In genomic region chr2:187299122-187299906, GRCh38 we compare ENCODE assay signal across 10 cellular contexts.
DNase-seq lines count a peak whose midpoint lies in the region; ATAC-seq, FAIRE-seq and TF ChIP-seq lines count a peak whose summit lies in the region.
"Had no signal": no experiment of that assay in that cellular context is flagged by ENCODE, and none has a peak within 500 bp of the region (broad histone marks: within the 10 kb centered on the region; RNA-seq: fewer than 3 reads in every experiment).

No MANE protein-coding gene starts in this region.

- H3K79me2 ChIP-seq in HCT116 (ENCODE audit: insufficient read depth, low read length) (no peaks in the 10 kb centered on the region), GM12878 (ENCODE audit: control insufficient read depth, insufficient read depth, low read length) (no peaks in the 10 kb centered on the region)

- no peaks in the 10 kb centered on the region for H3K27me3 ChIP-seq in BJ (ENCODE audit: control insufficient read depth, insufficient read depth, low read length)
- H3K27me3 ChIP-seq in HCT116 (ENCODE audit: insufficient read depth, low read length), result no peaks in the 10 kb centered on the region
- H3K27me3 ChIP-seq in GM12878 (replicated peaks in 1 of 2; ENCODE audit: control insufficient read depth in 2 of 2, insufficient read depth in 2 of 2, low read length in 1 of 2), result no peaks in the 10 kb centered on the region
- no peaks in the 10 kb centered on the region for H3K27me3 ChIP-seq in right lobe of liver

- POLR2A ChIA-PET in BJ (lab: Charles Lee), result no interaction called here
- POLR2A ChIA-PET in HCT116 (lab: Charles Lee), result no interaction called here
- POLR2A ChIA-PET in GM12878 (lab: Charles Lee), result interaction anchor here (0.6 kb wide), 1 partner anchor 149 kb away, joined by 3 read pairs; no protein-coding TSS in a partner anchor

- H3K4me3 ChIP-seq in BJ (ENCODE audit: low read depth, low read length) (no peak overlapping the region), HCT116 (replicated peaks in 1 of 2; ENCODE audit: low read depth in 1 of 2, low read length in 2 of 2) (no peak overlapping the region), GM12878 (no peak overlapping the region), right lobe of liver (no peak overlapping the region)
- H3K4me3 ChIP-seq: lung had no signal

- DNase-seq in BJ (ENCODE audit: low read depth), result no peak
- DNase-seq in HCT116 (ENCODE audit: low read depth, low spot score), result no peak
- no peak for DNase-seq in GM12878 (ENCODE audit: low read depth, low spot score)
- no peak for DNase-seq in right lobe of liver
- no peak for DNase-seq in erythroblast (lab: John Stamatoyannopoulos, UW)
- DNase-seq in T-helper 2 cell, result no peak
- no peak for DNase-seq in activated CD8-positive, alpha-beta memory T cell treated with anti-CD3 and anti-CD28 coated beads, Interleukin-2, amount 50 U/mL, for 48 hours

- H3K9me2 ChIP-seq in HCT116 (ENCODE audit: insufficient read depth), result no peaks in the 10 kb centered on the region

- H4K20me1 ChIP-seq in HCT116 (ENCODE audit: insufficient read depth) (no peaks in the 10 kb centered on the region), GM12878 (ENCODE audit: control insufficient read depth, insufficient read depth) (no peaks in the 10 kb centered on the region)

- H3K27ac ChIP-seq in HCT116 (ENCODE audit: low read depth, low read length) (no peak overlapping the region), GM12878 (ENCODE audit: control insufficient read depth, insufficient read depth) (no peak overlapping the region), right lobe of liver (no peak overlapping the region)

- no peak overlapping the region for H3K9ac ChIP-seq in HCT116 (ENCODE audit: low read length)
- no peak overlapping the region for H3K9ac ChIP-seq in GM12878 (ENCODE audit: control insufficient read depth, insufficient read depth, low read length)

- intact Hi-C loops in HCT116 (cut with micrococcal nuclease), result loop anchor here (2.0 kb wide), 1 partner anchor 153 kb away; no protein-coding TSS in a partner anchor
- intact Hi-C loops in GM12878 (cut with micrococcal nuclease; ENCODE audit: unreplicated experiment), result loop anchor here (1.0 to 10.0 kb wide), 5 partner anchors 149 to 437 kb away; partner anchors contain the start of gene CALCRL
- intact Hi-C loops in right lobe of liver (cut with DNase I), result no loop called here

- ATAC-seq in HCT116 (peak; percentile 36; the same call in 1 of the 2 replicates), GM12878 (peak; percentile 79), right lobe of liver (peak in 1 of 4 donors; percentile 27), esophagus mucosa (no peak)
- ATAC-seq: activated CD4-positive, CD25-positive, alpha-beta regulatory T cell treated with anti-CD3 and anti-CD28 coated beads, Interleukin-2, amount 50 U/mL, for 24 hours had no signal

- FAIRE-seq in GM12878 (lab: Jason Lieb, UNC), result no peak

- CTCF ChIA-PET in BJ (lab: Yijun Ruan, JAX) (no interaction called here), HCT116 (lab: Charles Lee) (no interaction called here), GM12878 (lab: Yijun Ruan, JAX) (interaction anchor here (0.7 to 4.9 kb wide), 6 partner anchors 10 to 437 kb away, joined by 3 to 31 read pairs (median 4); partner anchors contain the start of gene CALCRL)

- TF ChIP-seq EP300 in GM12878 (IDR thresholded peaks at IDR 0.05; ENCODE audit: borderline replicate concordance in 1 of 2, control insufficient read depth in 1 of 2, low read depth in 2 of 2, low read length in 2 of 2), result no peak

- no peaks in the 10 kb centered on the region for H3K4me1 ChIP-seq in HCT116 (ENCODE audit: control insufficient read depth in 1 of 2, insufficient read depth in 2 of 2, low read length in 2 of 2)
- no peaks in the 10 kb centered on the region for H3K4me1 ChIP-seq in GM12878 (ENCODE audit: control insufficient read depth, insufficient read depth, low read length)
- no peaks in the 10 kb centered on the region for H3K4me1 ChIP-seq in right lobe of liver

- TF ChIP-seq RAD21 in HCT116 (IDR thresholded peaks at IDR 0.05; ENCODE audit: low read depth) (peak; percentile 58), GM12878 (IDR thresholded peaks at IDR 0.05; ENCODE audit: insufficient read depth, low read depth, low read length) (peak; percentile 69)

- H3K36me3 ChIP-seq in BJ (ENCODE audit: control insufficient read depth, insufficient read depth, low read length) (no peaks in the 10 kb centered on the region), HCT116 (ENCODE audit: control insufficient read depth in 1 of 2, insufficient read depth in 2 of 2, low read length in 2 of 2) (no peaks in the 10 kb centered on the region), GM12878 (ENCODE audit: control insufficient read depth in 2 of 2, insufficient read depth in 2 of 2, low read length in 1 of 2) (no peaks in the 10 kb centered on the region), right lobe of liver (no peaks in the 10 kb centered on the region)

- H2AFZ ChIP-seq in HCT116 (ENCODE audit: low read depth, low read length, poor library complexity, severe bottlenecking) (no peak overlapping the region), GM12878 (ENCODE audit: control insufficient read depth, low read depth, low read length) (no peak overlapping the region)

- RAD21 ChIA-PET in HCT116 (lab: Charles Lee; ENCODE audit: low non-redundant PET in 1 of 2, low total read pairs in 2 of 2, uncharacterized antibody in 2 of 2, unreplicated experiment in 2 of 2), result no interaction called here
- RAD21 ChIA-PET in GM12878 (lab: Charles Lee; ENCODE audit: unreplicated experiment), result interaction anchor here (1.2 to 3.0 kb wide), 4 partner anchors 149 to 437 kb away, joined by 3 to 13 read pairs (median 8); partner anchors contain the start of gene CALCRL

- SMC1A ChIA-PET in GM12878 (lab: Charles Lee; ENCODE audit: uncharacterized antibody, unreplicated experiment), result interaction anchor here (1.0 to 2.4 kb wide), 7 partner anchors 9 to 436 kb away, joined by 3 to 10 read pairs (median 5); partner anchors contain the start of gene CALCRL

- in situ Hi-C loops in GM12878 (cut with MboI), result no loop called here

- H3K9me3 ChIP-seq in HCT116 (ENCODE audit: control insufficient read depth in 1 of 2, insufficient read depth in 1 of 2, low read depth in 1 of 2, low read length in 2 of 2) (no peaks in the 10 kb centered on the region), GM12878 (replicated peaks; ENCODE audit: control insufficient read depth, insufficient read depth, low read length) (no peaks in the 10 kb centered on the region), right lobe of liver (no peaks in the 10 kb centered on the region)

- peak; percentile 45 for TF ChIP-seq CTCF in BJ (IDR thresholded peaks at IDR 0.05; ENCODE audit: insufficient read depth, low read depth, low read length)
- peak; percentile 23 to 41 (median 35); a peak in 4 of 6 replicates for TF ChIP-seq CTCF in HCT116 (IDR thresholded peaks at IDR 0.05 in 2 of 3, conservative IDR thresholded peaks at IDR 0.05 in 1 of 3; ENCODE audit: borderline replicate concordance in 1 of 3, insufficient read depth in 1 of 3, low read depth in 2 of 3, low read length in 2 of 3)
- peak; percentile 32 to 49 (median 38); a peak in 4 of 6 replicates for TF ChIP-seq CTCF in GM12878 (IDR thresholded peaks at IDR 0.05 in 2 of 3, conservative IDR thresholded peaks at IDR 0.05 in 1 of 3; ENCODE audit: control insufficient read depth in 2 of 3, extremely low read depth in 1 of 3, insufficient read depth in 1 of 3, low read depth in 3 of 3, low read length in 3 of 3)
- TF ChIP-seq CTCF in right lobe of liver (IDR thresholded peaks at IDR 0.05), result peak in 3 of 4 donors; percentile 20 to 35 (median 30)

- no peak for TF ChIP-seq POLR2A in HCT116 (IDR thresholded peaks at IDR 0.05; ENCODE audit: borderline replicate concordance, extremely low read depth, insufficient read depth, insufficient read length)
- no peak for TF ChIP-seq POLR2A in GM12878 (IDR thresholded peaks at IDR 0.05; ENCODE audit: low read depth, low read length)
- no peak for TF ChIP-seq POLR2A in right lobe of liver (IDR thresholded peaks at IDR 0.05)
- TF ChIP-seq POLR2A in erythroblast (IDR thresholded peaks at IDR 0.05; ENCODE audit: low read length), result no peak

- no TSS peak for BruUV-seq in HCT116 (replicated peaks; lab: Mats Ljungman, UMichigan)
- no TSS peak for BruUV-seq in GM12878 (replicated peaks; lab: Mats Ljungman, UMichigan)

- no peak overlapping the region for H3K4me2 ChIP-seq in HCT116 (ENCODE audit: low read length)
- no peak overlapping the region for H3K4me2 ChIP-seq in GM12878 (ENCODE audit: control insufficient read depth, insufficient read depth)

TF ChIP-seq in HCT116, 20 proteins besides CTCF, POLR2A, EP300 and RAD21 (continues in another document):
- TF ChIP-seq EGR1 (IDR thresholded peaks at IDR 0.05; ENCODE audit: low read depth) (no peak), ATF3 (IDR thresholded peaks at IDR 0.05) (no peak), EZH2 (IDR thresholded peaks at IDR 0.05) (no peak), ZNF274 (IDR thresholded peaks at IDR 0.05; ENCODE audit: low read depth, low read length) (no peak), SP1 (IDR thresholded peaks at IDR 0.05; ENCODE audit: low read depth) (no peak), FOSL1 (IDR thresholded peaks at IDR 0.05; ENCODE audit: low read depth) (no peak), POLR2AphosphoS5 (IDR thresholded peaks at IDR 0.05; ENCODE audit: low read depth, low read length) (no peak), ELF1 (IDR thresholded peaks at IDR 0.05; ENCODE audit: borderline replicate concordance, low read depth) (no peak), CBX3 (IDR thresholded peaks at IDR 0.05; ENCODE audit: low read depth) (no peak), SRF (IDR thresholded peaks at IDR 0.05; ENCODE audit: low read depth) (no peak)

TF ChIP-seq in GM12878, 131 proteins besides CTCF, POLR2A, EP300 and RAD21:
- TF ChIP-seq, protein P1, sequence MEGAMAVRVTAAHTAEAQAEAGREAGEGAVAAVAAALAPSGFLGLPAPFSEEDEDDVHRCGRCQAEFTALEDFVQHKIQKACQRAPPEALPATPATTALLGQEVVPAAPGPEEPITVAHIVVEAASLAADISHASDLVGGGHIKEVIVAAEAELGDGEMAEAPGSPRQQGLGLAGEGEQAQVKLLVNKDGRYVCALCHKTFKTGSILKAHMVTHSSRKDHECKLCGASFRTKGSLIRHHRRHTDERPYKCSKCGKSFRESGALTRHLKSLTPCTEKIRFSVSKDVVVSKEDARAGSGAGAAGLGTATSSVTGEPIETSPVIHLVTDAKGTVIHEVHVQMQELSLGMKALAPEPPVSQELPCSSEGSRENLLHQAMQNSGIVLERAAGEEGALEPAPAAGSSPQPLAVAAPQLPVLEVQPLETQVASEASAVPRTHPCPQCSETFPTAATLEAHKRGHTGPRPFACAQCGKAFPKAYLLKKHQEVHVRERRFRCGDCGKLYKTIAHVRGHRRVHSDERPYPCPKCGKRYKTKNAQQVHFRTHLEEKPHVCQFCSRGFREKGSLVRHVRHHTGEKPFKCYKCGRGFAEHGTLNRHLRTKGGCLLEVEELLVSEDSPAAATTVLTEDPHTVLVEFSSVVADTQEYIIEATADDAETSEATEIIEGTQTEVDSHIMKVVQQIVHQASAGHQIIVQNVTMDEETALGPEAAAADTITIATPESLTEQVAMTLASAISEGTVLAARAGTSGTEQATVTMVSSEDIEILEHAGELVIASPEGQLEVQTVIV (IDR thresholded peaks at IDR 0.05; ENCODE audit: borderline replicate concordance, partially characterized antibody), result no peak
- TF ChIP-seq SMC3 (IDR thresholded peaks at IDR 0.05; ENCODE audit: borderline replicate concordance, low read length), result peak; percentile 51; the same call in 1 of the 2 replicates

Comparison
In these comparisons a context has a peak if more than half of its experiments do, and no peak if none do; other contexts are left out.
1. intact Hi-C loops: an anchor here in HCT116 (2.0 kb wide) and GM12878 (1.0 to 10.0 kb wide); none called in right lobe of liver.